8 cellular contexts compared by ENCODE assay signal in the genomic region with DNA sequence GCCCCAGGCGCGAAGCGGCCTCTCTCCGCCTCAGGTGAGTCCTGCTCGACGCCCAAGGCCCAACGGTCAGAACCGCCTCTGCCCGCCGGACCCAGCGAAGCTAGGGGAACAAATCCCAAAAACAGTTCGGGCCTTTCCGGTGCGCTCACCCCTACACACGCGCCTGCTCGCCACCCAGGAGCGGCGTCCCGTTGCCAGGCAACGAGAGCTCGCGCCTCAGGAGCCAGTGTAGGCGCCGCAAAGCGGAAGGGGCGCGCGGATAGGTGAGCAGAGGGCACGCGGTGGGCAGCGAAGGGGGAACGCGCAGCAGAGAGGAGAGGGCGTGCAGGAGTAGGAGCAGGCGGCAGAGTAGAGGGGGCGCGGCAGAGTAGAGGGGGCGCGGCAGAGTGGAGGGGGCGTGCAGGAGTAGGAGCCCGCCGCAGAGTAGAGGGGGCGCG. TPM values are rescaled to one million over a fixed set of nuclear protein-coding genes. Genes with fewer than 3 reads are reported as not detected.
DNase-seq lines count a peak whose midpoint lies in the region; ATAC-seq and TF ChIP-seq lines count a peak whose summit lies in the region.

A gene (minus strand): TSS at position 193 of the 437 bp plus-strand sequence. CDS start 4,154 bp downstream, outside the sequence.
A gene with protein sequence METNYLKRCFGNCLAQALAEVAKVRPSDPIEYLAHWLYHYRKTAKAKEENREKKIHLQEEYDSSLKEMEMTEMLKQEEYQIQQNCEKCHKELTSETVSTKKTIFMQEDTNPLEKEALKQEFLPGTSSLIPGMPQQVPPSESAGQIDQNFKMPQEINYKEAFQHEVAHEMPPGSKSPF (plus strand): TSS at position 219 of the 437 bp plus-strand sequence. CDS start 5,663 bp downstream, outside the sequence.

- H3K27me3 Mint-ChIP-seq in CD8-positive, alpha-beta T cell (ENCODE audit: low read depth), result peaks cover 29% of the 10 kb centered on the region
- peaks cover 34% of the 10 kb centered on the region for H3K27me3 Mint-ChIP-seq in activated T-helper 17 cell treated with anti-CD3 and anti-CD28 coated beads, Interleukin-2, amount 50 U/mL, for 72 hours

- H3K9me3 ChIP-seq in CD8-positive, alpha-beta T cell (ENCODE audit: low read length), result no peaks in the 10 kb centered on the region
- H3K9me3 ChIP-seq in psoas muscle, result no peaks in the 10 kb centered on the region

- no peaks in the 10 kb centered on the region for H3K27me3 ChIP-seq in CD8-positive, alpha-beta T cell (ENCODE audit: insufficient read depth, low read length)
- H3K27me3 ChIP-seq in psoas muscle (ENCODE audit: insufficient read depth in 3 of 3, low read length in 2 of 3), result peaks cover 0 to 44% (median 10%) of the 10 kb centered on the region in 3 donors

- H3K4me1 ChIP-seq in CD8-positive, alpha-beta T cell (ENCODE audit: insufficient read depth, low read length), result peaks cover 10% of the 10 kb centered on the region
- H3K4me1 ChIP-seq in psoas muscle, result peaks cover 2% of the 10 kb centered on the region

- POLR2A ChIA-PET in CD8-positive, alpha-beta T cell (lab: Charles Lee), result no interaction called here

- no peak within 1 kb of the TSS for H3K27ac Mint-ChIP-seq in CD8-positive, alpha-beta T cell
- no peak within 1 kb of the TSS for H3K27ac Mint-ChIP-seq in activated T-helper 17 cell treated with anti-CD3 and anti-CD28 coated beads, Interleukin-2, amount 50 U/mL, for 72 hours

- ATAC-seq in CD8-positive, alpha-beta T cell, result peak; percentile 95
- ATAC-seq in GM21619 (IDR thresholded peaks at IDR 0.05; ENCODE audit: unreplicated experiment) (peak; percentile 86), left cardiac atrium (peak; percentile 84 to 91), psoas muscle (peak; percentile 37 to 76 (median 52))
- peak; percentile 91 for ATAC-seq in activated T-helper 17 cell treated with anti-CD3 and anti-CD28 coated beads, Interleukin-2, amount 50 U/mL, for 72 hours (replicated peaks)

- intact Hi-C loops in CD8-positive, alpha-beta T cell (cut with DNase I, micrococcal nuclease), result no loop called here
- intact Hi-C loops in left cardiac atrium (cut with DNase I) (no loop called here), psoas muscle (cut with DNase I) (no loop called here)

- no peak for TF ChIP-seq CTCF in CD8-positive, alpha-beta T cell (IDR thresholded peaks at IDR 0.05)
- TF ChIP-seq CTCF in psoas muscle (IDR thresholded peaks at IDR 0.05), result no peak

- WGBS in psoas muscle, 3 donors, result 1 to 2% (median 1%) methylated on average over 37 to 44 of the region's 45 CpGs

- peak within 1 kb of the TSS; percentile 39 for H3K4me3 ChIP-seq in CD8-positive, alpha-beta T cell (ENCODE audit: low read depth, low read length)
- peak within 1 kb of the TSS; percentile 58 for H3K4me3 ChIP-seq in psoas muscle

- H3K4me3 Mint-ChIP-seq in CD8-positive, alpha-beta T cell, result peak within 1 kb of the TSS; percentile 79
- H3K4me3 Mint-ChIP-seq in activated T-helper 17 cell treated with anti-CD3 and anti-CD28 coated beads, Interleukin-2, amount 50 U/mL, for 72 hours, result peak within 1 kb of the TSS; percentile 69

- CTCF ChIA-PET in CD8-positive, alpha-beta T cell (lab: Charles Lee), result no interaction called here

- no peaks in the 10 kb centered on the region for H3K9me3 Mint-ChIP-seq in CD8-positive, alpha-beta T cell
- H3K9me3 Mint-ChIP-seq in activated T-helper 17 cell treated with anti-CD3 and anti-CD28 coated beads, Interleukin-2, amount 50 U/mL, for 72 hours, result no peaks in the 10 kb centered on the region

- peaks cover 15% of the 10 kb centered on the region for H3K4me1 Mint-ChIP-seq in CD8-positive, alpha-beta T cell (ENCODE audit: low read depth)
- no peaks in the 10 kb centered on the region for H3K4me1 Mint-ChIP-seq in activated T-helper 17 cell treated with anti-CD3 and anti-CD28 coated beads, Interleukin-2, amount 50 U/mL, for 72 hours

- no peaks in the 10 kb centered on the region for H3K36me3 Mint-ChIP-seq in CD8-positive, alpha-beta T cell
- H3K36me3 Mint-ChIP-seq in activated T-helper 17 cell treated with anti-CD3 and anti-CD28 coated beads, Interleukin-2, amount 50 U/mL, for 72 hours (ENCODE audit: low read depth), result no peaks in the 10 kb centered on the region

- peak in 3 of 7 experiments; percentile 50 to 66 (median 56) for DNase-seq in CD8-positive, alpha-beta T cell
- DNase-seq in NCI-H2107 treated with DMSO at 0.1 percent for 48 hours (lab: John Stamatoyannopoulos, UW; ENCODE audit: unreplicated experiment), result peak; percentile 6
- DNase-seq in left cardiac atrium, result peak; percentile 47
- peak; percentile 36 to 60 for DNase-seq in psoas muscle
- no peak for DNase-seq in HuH-7.5 (ENCODE audit: low spot score)
- DNase-seq in cerebellar nuclear complex (lab: John Stamatoyannopoulos, UW), result no peak

- H3K36me3 ChIP-seq in CD8-positive, alpha-beta T cell (ENCODE audit: insufficient read depth, low read length), result no peaks in the 10 kb centered on the region
- no peaks in the 10 kb centered on the region for H3K36me3 ChIP-seq in psoas muscle (ENCODE audit: insufficient read depth in 1 of 2, low read depth in 1 of 2)

- H3K27ac ChIP-seq in CD8-positive, alpha-beta T cell (ENCODE audit: low read depth, low read length), result no peak within 1 kb of the TSS
- H3K27ac ChIP-seq in psoas muscle, result no peak within 1 kb of the TSS

RNA-seq across cellular contexts. Expression of the first gene that starts in this region (rescaled TPM):
- not detected for total RNA-seq in CD8-positive, alpha-beta T cell
- not detected for total RNA-seq in activated T-helper 17 cell treated with anti-CD3 and anti-CD28 coated beads, Interleukin-2, amount 50 U/mL, for 72 hours
- total RNA-seq in left cardiac atrium (not detected), psoas muscle (not detected)
- not detected for polyA plus RNA-seq in psoas muscle

RNA-seq across cellular contexts. Expression of the second gene that starts in this region (rescaled TPM):
- not detected for total RNA-seq in CD8-positive, alpha-beta T cell
- total RNA-seq in activated T-helper 17 cell treated with anti-CD3 and anti-CD28 coated beads, Interleukin-2, amount 50 U/mL, for 72 hours, result not detected
- total RNA-seq in left cardiac atrium, result not detected
- not detected for total RNA-seq in psoas muscle
- not detected for polyA plus RNA-seq in psoas muscle

Comparison
In these comparisons a context has a peak if more than half of its experiments do, and no peak if none do; other contexts are left out.
1. Peak in ATAC-seq and H3K4me3 ChIP-seq in CD8-positive, alpha-beta T cell; RNA of the genes that start here not detected or under 1 TPM.
2. Peak in ATAC-seq in activated T-helper 17 cell treated with anti-CD3 and anti-CD28 coated beads, Interleukin-2, amount 50 U/mL, for 72 hours; RNA of the genes that start here not detected or under 1 TPM.
3. Peak in DNase-seq and ATAC-seq in left cardiac atrium; RNA of the genes that start here not detected or under 1 TPM.
4. Peak in DNase-seq, ATAC-seq and H3K4me3 ChIP-seq in psoas muscle; RNA of the genes that start here not detected or under 1 TPM.